Comparison of ENCODE assay signal across 14 cellular contexts in genomic region chr14:65318636-65319506, GRCh38.
A peak's percentile ranks its signal among the peaks of the same experiment; 100 is the strongest.
DNase-seq lines count a peak whose midpoint lies in the region; ATAC-seq lines count a peak whose summit lies in the region.
"Had no signal": no experiment of that assay in that cellular context is flagged by ENCODE, and none has a peak within 500 bp of the region (broad histone marks: within the 10 kb centered on the region; RNA-seq: fewer than 3 reads in every experiment).

No MANE protein-coding gene starts in this region.

- H3K36me3 ChIP-seq in naive thymus-derived CD4-positive, alpha-beta T cell (ENCODE audit: control insufficient read depth in 2 of 3, insufficient read depth in 3 of 3, low read length in 3 of 3): no peaks in the 10 kb centered on the region
- H3K36me3 ChIP-seq: right atrium auricular region had no signal

- peaks cover 14% of the 10 kb centered on the region for H3K9me3 Mint-ChIP-seq in T-helper 2 cell treated with Interferon-gamma antibody and Interleukin-4, amounts not matched to agents 5 μg/mL and 100 μg/mL, for 36 hours
- H3K9me3 Mint-ChIP-seq in naive thymus-derived CD4-positive, alpha-beta T cell: peaks cover 0 to 9% (median 0%) of the 10 kb centered on the region in 11 donors

- H3K36me3 Mint-ChIP-seq in T-helper 2 cell treated with Interferon-gamma antibody and Interleukin-4, amounts not matched to agents 5 μg/mL and 100 μg/mL, for 36 hours (ENCODE audit: low read depth): peaks cover 7% of the 10 kb centered on the region
- peaks cover 0 to 15% (median 6%) of the 10 kb centered on the region in 5 donors for H3K36me3 Mint-ChIP-seq in naive thymus-derived CD4-positive, alpha-beta T cell

- H3K27ac ChIP-seq in naive thymus-derived CD4-positive, alpha-beta T cell (ENCODE audit: low read depth, low read length): no peak overlapping the region
- H3K27ac ChIP-seq: right atrium auricular region had no signal

- POLR2A ChIA-PET in naive thymus-derived CD4-positive, alpha-beta T cell (lab: Charles Lee): interaction anchor here (0.6 to 1.8 kb wide), 3 partner anchors 10 to 23 kb away, joined by 3 to 8 read pairs (median 6); no protein-coding TSS in a partner anchor

- H3K27ac Mint-ChIP-seq in T-helper 2 cell treated with Interferon-gamma antibody and Interleukin-4, amounts not matched to agents 5 μg/mL and 100 μg/mL, for 36 hours: peak overlapping the region; percentile 50
- H3K27ac Mint-ChIP-seq in naive thymus-derived CD4-positive, alpha-beta T cell: peak overlapping the region in 5 of 9 donors; percentile 6 to 56 (median 53)

- ATAC-seq in GM21737 (IDR thresholded peaks at IDR 0.05; ENCODE audit: unreplicated experiment) (peak; percentile 48), HG03521 (IDR thresholded peaks at IDR 0.05; ENCODE audit: unreplicated experiment) (peak; percentile 55), HG02970 (IDR thresholded peaks at IDR 0.05; ENCODE audit: low FRiP score, unreplicated experiment) (no peak), HG03045 (IDR thresholded peaks at IDR 0.05; ENCODE audit: unreplicated experiment) (no peak)
- ATAC-seq in naive thymus-derived CD4-positive, alpha-beta T cell: peak; percentile 41
- ATAC-seq: left colon had no signal

- H3K27me3 ChIP-seq in naive thymus-derived CD4-positive, alpha-beta T cell (ENCODE audit: control insufficient read depth in 2 of 2, insufficient read depth in 2 of 2, low read length in 2 of 2): no peaks in the 10 kb centered on the region
- H3K27me3 ChIP-seq: right atrium auricular region had no signal

- CTCF ChIA-PET in naive thymus-derived CD4-positive, alpha-beta T cell (lab: Charles Lee): interaction anchor here (0.6 to 0.7 kb wide), 3 partner anchors 14 to 22 kb away, joined by 3 read pairs; no protein-coding TSS in a partner anchor

- H3K4me1 ChIP-seq in naive thymus-derived CD4-positive, alpha-beta T cell (ENCODE audit: control insufficient read depth in 2 of 2, insufficient read depth in 2 of 2, low read length in 2 of 2): peaks cover 0 to 4% of the 10 kb centered on the region in 2 donors
- H3K4me1 ChIP-seq: right atrium auricular region had no signal

- no peak overlapping the region for H3K4me3 ChIP-seq in naive thymus-derived CD4-positive, alpha-beta T cell (ENCODE audit: low read length)
- H3K4me3 ChIP-seq: right atrium auricular region had no signal

- H3K27me3 Mint-ChIP-seq in T-helper 2 cell treated with Interferon-gamma antibody and Interleukin-4, amounts not matched to agents 5 μg/mL and 100 μg/mL, for 36 hours (ENCODE audit: low read depth): no peaks in the 10 kb centered on the region
- H3K27me3 Mint-ChIP-seq in naive thymus-derived CD4-positive, alpha-beta T cell: no peaks in the 10 kb centered on the region

- no peak for DNase-seq in T-helper 2 cell treated with Interferon-gamma antibody and Interleukin-4, amounts not matched to agents 5 μg/mL and 100 μg/mL, for 36 hours (ENCODE audit: low spot score)
- DNase-seq in T-helper 2 cell: no peak
- no peak for DNase-seq in naive thymus-derived CD4-positive, alpha-beta T cell
- DNase-seq in NCI-H2171 treated with DMSO at 0.1 percent for 48 hours (lab: John Stamatoyannopoulos, UW): no peak
- DNase-seq: ACHN; activated T-cell treated with anti-CD3 and anti-CD28 coated beads, Interleukin-2, amount 50 U/mL, for 48 hours; effector memory CD4-positive, alpha-beta T cell; left colon; NCI-H1048 had no signal

- no peaks in the 10 kb centered on the region for H3K9me3 ChIP-seq in naive thymus-derived CD4-positive, alpha-beta T cell (ENCODE audit: control insufficient read depth in 2 of 3, low read length in 3 of 3)
- H3K9me3 ChIP-seq: right atrium auricular region had no signal

- intact Hi-C loops in naive thymus-derived CD4-positive, alpha-beta T cell (cut with micrococcal nuclease): no loop called here

- peak overlapping the region; percentile 51 for H3K4me3 Mint-ChIP-seq in T-helper 2 cell treated with Interferon-gamma antibody and Interleukin-4, amounts not matched to agents 5 μg/mL and 100 μg/mL, for 36 hours
- H3K4me3 Mint-ChIP-seq in naive thymus-derived CD4-positive, alpha-beta T cell: peak overlapping the region in 1 of 10 donors; percentile 26

- peaks cover 45% of the 10 kb centered on the region for H3K4me1 Mint-ChIP-seq in T-helper 2 cell treated with Interferon-gamma antibody and Interleukin-4, amounts not matched to agents 5 μg/mL and 100 μg/mL, for 36 hours (ENCODE audit: low read depth)
- peaks cover 13 to 65% (median 36%) of the 10 kb centered on the region in 7 donors for H3K4me1 Mint-ChIP-seq in naive thymus-derived CD4-positive, alpha-beta T cell

Comparison
In these comparisons a context has a peak if more than half of its experiments do, and no peak if none do; other contexts are left out.
1. ATAC-seq: peak in GM21737 (single experiment), HG03521 (single experiment) and naive thymus-derived CD4-positive, alpha-beta T cell (single experiment); none in HG02970 (single experiment) and HG03045 (single experiment).